ENCODE assay signal across 23 cellular contexts in the genomic region with DNA sequence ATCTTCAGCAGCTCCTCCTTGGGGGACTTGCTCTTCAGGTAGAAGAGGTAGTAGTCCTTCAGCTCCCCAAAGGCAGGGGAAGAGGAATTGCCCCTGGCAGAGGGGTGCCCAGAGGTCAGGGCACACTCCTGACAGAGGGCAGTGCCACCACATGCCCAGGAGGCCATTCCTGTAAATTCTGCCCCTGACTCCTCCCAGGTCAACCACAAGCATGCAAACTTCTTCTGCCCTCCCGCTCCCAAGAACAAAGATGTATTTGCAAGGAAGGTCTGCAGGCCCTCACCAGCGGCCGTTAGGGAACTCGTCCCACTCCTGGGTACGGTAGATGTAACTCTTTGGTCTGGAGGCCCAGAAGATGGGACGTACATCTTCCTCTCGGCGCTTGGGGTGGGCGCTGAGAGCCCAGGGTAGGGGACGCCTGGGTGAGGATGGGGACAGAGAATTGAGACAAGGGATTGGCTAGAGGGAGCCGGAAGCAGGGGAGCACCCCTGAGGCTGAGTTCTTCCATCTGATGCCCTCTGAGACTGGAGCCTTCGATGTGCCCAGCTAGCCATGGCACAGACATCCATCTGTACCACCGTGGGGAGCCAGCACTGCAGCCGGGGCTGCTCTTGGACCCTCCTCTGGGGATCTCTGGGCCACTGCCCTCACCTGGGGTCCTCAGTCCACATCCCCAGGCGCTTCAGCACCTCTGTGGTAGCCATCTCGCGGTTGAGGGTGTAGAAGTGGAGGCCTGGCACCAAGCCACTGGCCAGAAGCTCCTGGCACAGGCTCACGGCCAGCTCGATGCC. TPM values are rescaled to one million over a fixed set of nuclear protein-coding genes. Genes with fewer than 3 reads are reported as not detected.
DNase-seq lines count a peak whose midpoint lies in the region; ATAC-seq and TF ChIP-seq lines count a peak whose summit lies in the region.
"Had no signal": no experiment of that assay in that cellular context is flagged by ENCODE, and none has a peak within 500 bp of the region (broad histone marks: within the 10 kb centered on the region; RNA-seq: fewer than 3 reads in every experiment).

No MANE protein-coding gene starts in this region.

- no peaks in the 10 kb centered on the region for H3K36me3 ChIP-seq in ovary
- peaks cover 45% of the 10 kb centered on the region for H3K36me3 ChIP-seq in CD4-positive, alpha-beta memory T cell (ENCODE audit: insufficient read depth, low read length)

- CTCF ChIA-PET in RWPE1 (lab: Yijun Ruan, JAX): no interaction called here
- CTCF ChIA-PET in CD4-positive, alpha-beta memory T cell (lab: Charles Lee; ENCODE audit: partially characterized antibody): no interaction called here

- ATAC-seq in GM19035 (IDR thresholded peaks at IDR 0.05; ENCODE audit: unreplicated experiment): no peak
- ATAC-seq: activated T-cell treated with anti-CD3 and anti-CD28 coated beads, Interleukin-2, amount 50 U/mL, for 72 hours; naive thymus-derived CD4-positive, alpha-beta T cell had no signal

- no peak for TF ChIP-seq EP300 in ovary (IDR thresholded peaks at IDR 0.05)

- intact Hi-C loops in cardiac septum (cut with DNase I) (no loop called here), ovary (cut with DNase I) (loop anchor here in 1 of 4 donors (10.0 kb wide), 1 partner anchor 60 kb away; the partner anchor contains the start of gene AGTRAP)
- intact Hi-C loops in CD4-positive, alpha-beta memory T cell (cut with micrococcal nuclease): no loop called here

- no peak for TF ChIP-seq POLR2A in ovary (IDR thresholded peaks at IDR 0.05)

- no peaks in the 10 kb centered on the region for H3K27me3 ChIP-seq in ovary
- no peaks in the 10 kb centered on the region for H3K27me3 ChIP-seq in CD4-positive, alpha-beta memory T cell (ENCODE audit: insufficient read depth, low read length)

- peaks cover 21% of the 10 kb centered on the region for H3K36me3 Mint-ChIP-seq in type B pancreatic cell
- peaks cover 25 to 56% of the 10 kb centered on the region in 2 donors for H3K36me3 Mint-ChIP-seq in CD4-positive, alpha-beta memory T cell

- no peak overlapping the region for H3K4me3 Mint-ChIP-seq in type B pancreatic cell
- no peak overlapping the region for H3K4me3 Mint-ChIP-seq in CD4-positive, alpha-beta memory T cell
- H3K4me3 Mint-ChIP-seq: activated CD4-positive, alpha-beta T cell treated with anti-CD3 and anti-CD28 coated beads, Interleukin-2, amount 10 ng/mL, durations not matched to agents 24 days and 14 days; activated naive CD4-positive, alpha-beta T cell treated with anti-CD3 and anti-CD28 coated beads, Interleukin-2, amount 50 U/mL, for 24 hours; activated T-cell treated with anti-CD3 and anti-CD28 coated beads, Interleukin-2, amount 50 U/mL, for 72 hours; naive thymus-derived CD4-positive, alpha-beta T cell; T-helper 2 cell treated with Interferon-gamma antibody and Interleukin-4, amounts not matched to agents 5 μg/mL and 100 μg/mL, for 36 hours had no signal

- H3K4me3 ChIP-seq in ovary: no peak overlapping the region
- no peak overlapping the region for H3K4me3 ChIP-seq in CD4-positive, alpha-beta memory T cell (ENCODE audit: low read length in 2 of 2)

- H3K27ac ChIP-seq in RWPE1 (peak overlapping the region; percentile 13; the same call in 1 of the 2 replicates), ovary (peak overlapping the region; percentile 58 to 59)
- H3K27ac ChIP-seq in CD4-positive, alpha-beta memory T cell (ENCODE audit: low read depth, low read length): no peak overlapping the region
- H3K27ac ChIP-seq: parathyroid adenoma, WERI-Rb-1 had no signal

- POLR2A ChIA-PET in RWPE1 (lab: Yijun Ruan, JAX; ENCODE audit: low non-redundant PET): no interaction called here
- POLR2A ChIA-PET in CD4-positive, alpha-beta memory T cell (lab: Charles Lee; ENCODE audit: partially characterized antibody): interaction anchor here (1.5 kb wide), 1 partner anchor 12 kb away, joined by 5 read pairs; the partner anchor contains the start of gene CLCN6

- peaks cover 23% of the 10 kb centered on the region for H3K4me1 ChIP-seq in ovary (ENCODE audit: insufficient read depth)
- H3K4me1 ChIP-seq in CD4-positive, alpha-beta memory T cell (ENCODE audit: insufficient read depth, low read length): no peaks in the 10 kb centered on the region
- H3K4me1 ChIP-seq: parathyroid adenoma had no signal

- H3K9me3 ChIP-seq in ovary: no peaks in the 10 kb centered on the region
- H3K9me3 ChIP-seq in CD4-positive, alpha-beta memory T cell (ENCODE audit: control insufficient read depth in 1 of 2, low read length in 2 of 2): no peaks in the 10 kb centered on the region

- 86 to 92% (median 90%) methylated on average over 19 of the region's 19 CpGs for WGBS in ovary, 3 donors

- DNase-seq in RWPE1 (ENCODE audit: low spot score): no peak
- DNase-seq in cardiac septum (ENCODE audit: low spot score): peak; percentile 68
- peak in 2 of 5 donors; percentile 33 to 51 for DNase-seq in ovary
- DNase-seq in type B pancreatic cell (ENCODE audit: extremely low spot score, unreplicated experiment): no peak
- DNase-seq in CD4-positive, alpha-beta memory T cell: no peak
- DNase-seq in HCEC 1CT: no peak
- DNase-seq: activated CD4-positive, alpha-beta T cell treated with anti-CD3 and anti-CD28 coated beads, Interleukin-2, amount 10 ng/mL, durations not matched to agents 24 days and 14 days; activated T-cell treated with anti-CD3 and anti-CD28 coated beads, Interleukin-2, amount 50 U/mL, for 72 hours; CD4-positive, CD25-positive, alpha-beta regulatory T cell; central memory CD4-positive, alpha-beta T cell; DMS153; mesenchymal stem cell; naive thymus-derived CD4-positive, alpha-beta T cell; NCI-H1092; NCI-H187 treated with DMSO at 0.1 percent for 48 hours; NCI-H526 treated with DMSO at 0.1 percent for 48 hours; WERI-Rb-1 had no signal

- H3K27ac Mint-ChIP-seq in type B pancreatic cell: peak overlapping the region; percentile 48
- H3K27ac Mint-ChIP-seq in CD4-positive, alpha-beta memory T cell: peak overlapping the region in 1 of 7 donors; percentile 41
- H3K27ac Mint-ChIP-seq: activated CD4-positive, alpha-beta T cell treated with anti-CD3 and anti-CD28 coated beads, Interleukin-2, amount 10 ng/mL, durations not matched to agents 24 days and 14 days; activated naive CD4-positive, alpha-beta T cell treated with anti-CD3 and anti-CD28 coated beads, Interleukin-2, amount 50 U/mL, for 24 hours; activated T-cell treated with anti-CD3 and anti-CD28 coated beads, Interleukin-2, amount 50 U/mL, for 72 hours; CD4-positive, CD25-positive, alpha-beta regulatory T cell; T-helper 2 cell treated with Interferon-gamma antibody and Interleukin-4, amounts not matched to agents 5 μg/mL and 100 μg/mL, for 36 hours had no signal

- H3K9me3 Mint-ChIP-seq in type B pancreatic cell: no peaks in the 10 kb centered on the region
- no peaks in the 10 kb centered on the region for H3K9me3 Mint-ChIP-seq in CD4-positive, alpha-beta memory T cell
- H3K9me3 Mint-ChIP-seq: activated CD4-positive, alpha-beta T cell treated with anti-CD3 and anti-CD28 coated beads, Interleukin-2, amount 10 ng/mL, durations not matched to agents 24 days and 14 days; activated naive CD4-positive, alpha-beta T cell treated with anti-CD3 and anti-CD28 coated beads, Interleukin-2, amount 50 U/mL, for 24 hours; activated T-cell treated with anti-CD3 and anti-CD28 coated beads, Interleukin-2, amount 50 U/mL, for 72 hours; CD4-positive, CD25-positive, alpha-beta regulatory T cell; naive thymus-derived CD4-positive, alpha-beta T cell; T-helper 2 cell treated with Interferon-gamma antibody and Interleukin-4, amounts not matched to agents 5 μg/mL and 100 μg/mL, for 36 hours had no signal

- no peaks in the 10 kb centered on the region for H3K27me3 Mint-ChIP-seq in type B pancreatic cell
- no peaks in the 10 kb centered on the region for H3K27me3 Mint-ChIP-seq in CD4-positive, alpha-beta memory T cell
- H3K27me3 Mint-ChIP-seq: activated CD4-positive, alpha-beta T cell treated with anti-CD3 and anti-CD28 coated beads, Interleukin-2, amount 10 ng/mL, durations not matched to agents 24 days and 14 days; activated naive CD4-positive, alpha-beta T cell treated with anti-CD3 and anti-CD28 coated beads, Interleukin-2, amount 50 U/mL, for 24 hours; CD4-positive, CD25-positive, alpha-beta regulatory T cell; naive thymus-derived CD4-positive, alpha-beta T cell had no signal

- TF ChIP-seq CTCF in RWPE1 (conservative IDR thresholded peaks at IDR 0.05; ENCODE audit: low read depth): no peak
- TF ChIP-seq CTCF in ovary (IDR thresholded peaks at IDR 0.05): no peak
- TF ChIP-seq CTCF in type B pancreatic cell (conservative IDR thresholded peaks at IDR 0.05): no peak

- H3K4me1 Mint-ChIP-seq in type B pancreatic cell (ENCODE audit: unreplicated experiment): peaks cover 9% of the 10 kb centered on the region
- H3K4me1 Mint-ChIP-seq in CD4-positive, alpha-beta memory T cell: peaks cover 0 to 4% (median 2%) of the 10 kb centered on the region in 4 donors
- H3K4me1 Mint-ChIP-seq: activated CD4-positive, alpha-beta T cell treated with anti-CD3 and anti-CD28 coated beads, Interleukin-2, amount 10 ng/mL, durations not matched to agents 24 days and 14 days; activated naive CD4-positive, alpha-beta T cell treated with anti-CD3 and anti-CD28 coated beads, Interleukin-2, amount 50 U/mL, for 24 hours had no signal

RNA-seq across cellular contexts. Expression of gene MTHFR, which starts 11.1 kb away (rescaled TPM):
- 33.7 TPM for total RNA-seq in cardiac septum
- total RNA-seq in ovary: 100 to 1,000 TPM in 1 of 7 donors, 10 to 100 TPM in 6; 41.2 to 161 (median 56.7) TPM
- polyA plus RNA-seq in ovary: 10 to 100 TPM; 13.1 to 25.0 TPM
- total RNA-seq in type B pancreatic cell (ENCODE audit: low replicate concordance): 30.1 and 33.4 TPM in 2 replicates
- total RNA-seq in CD4-positive, alpha-beta memory T cell: 10 to 100 TPM; 52.7 to 54.2 TPM
- 1 to 10 TPM; 2.3 to 6.9 TPM for polyA plus RNA-seq in CD4-positive, alpha-beta memory T cell

RNA-seq across cellular contexts. Expression of gene CLCN6, which starts 11.3 kb away (rescaled TPM):
- total RNA-seq in cardiac septum (26.3 TPM), ovary (10 to 100 TPM; 11.7 to 39.7 (median 32.1) TPM), type B pancreatic cell (ENCODE audit: low replicate concordance) (21.3 and 31.1 TPM in 2 replicates)
- polyA plus RNA-seq in ovary: 10 to 100 TPM; 14.6 to 16.7 TPM
- total RNA-seq in CD4-positive, alpha-beta memory T cell: 10 to 100 TPM; 20.8 to 20.9 TPM
- polyA plus RNA-seq in CD4-positive, alpha-beta memory T cell: 1 to 10 TPM; 1.4 to 2.6 TPM

RNA-seq across cellular contexts. Expression of gene C1orf167, which starts 32.6 kb away (rescaled TPM):
- total RNA-seq in cardiac septum (2.3 TPM), ovary (1 to 10 TPM in 3 of 7 donors, under 1 TPM in 3, not detected in 1; 0.48 to 1.8 (median 1.1) TPM), type B pancreatic cell (ENCODE audit: low replicate concordance) (0.40 TPM in 1 of 2 replicates, not detected in the other)
- 1 to 10 TPM in 1 of 2 donors, not detected in 1; 4.4 TPM for polyA plus RNA-seq in ovary
- total RNA-seq in CD4-positive, alpha-beta memory T cell: not detected
- not detected for polyA plus RNA-seq in CD4-positive, alpha-beta memory T cell
- total RNA-seq: activated CD4-positive, alpha-beta T cell treated with anti-CD3 and anti-CD28 coated beads, Interleukin-2, amount 10 ng/mL, durations not matched to agents 24 days and 14 days; CD4-positive, CD25-positive, alpha-beta regulatory T cell; G401 had no signal

RNA-seq across cellular contexts. Expression of gene NPPA, which starts 52.9 kb away (rescaled TPM):
- total RNA-seq in cardiac septum: 21,376 TPM
- 1 to 10 TPM in 2 of 7 donors, under 1 TPM in 2, not detected in 3; 0.83 to 2.5 (median 1.2) TPM for total RNA-seq in ovary
- polyA plus RNA-seq in ovary: under 1 TPM in 1 of 2 donors, not detected in 1; 0.86 TPM
- total RNA-seq in type B pancreatic cell (ENCODE audit: low replicate concordance): not detected in 2 replicates
- not detected for total RNA-seq in CD4-positive, alpha-beta memory T cell
- not detected for polyA plus RNA-seq in CD4-positive, alpha-beta memory T cell
- total RNA-seq: activated CD4-positive, alpha-beta T cell treated with anti-CD3 and anti-CD28 coated beads, Interleukin-2, amount 10 ng/mL, durations not matched to agents 24 days and 14 days; activated T-cell treated with anti-CD3 and anti-CD28 coated beads, Interleukin-2, amount 50 U/mL, for 72 hours; CD4-positive, CD25-positive, alpha-beta regulatory T cell; G401; naive thymus-derived CD4-positive, alpha-beta T cell; subcutaneous adipose tissue had no signal
- polyA plus RNA-seq: CD4-positive, CD25-positive, alpha-beta regulatory T cell; naive thymus-derived CD4-positive, alpha-beta T cell had no signal

RNA-seq across cellular contexts. Expression of gene AGTRAP, which starts 58.7 kb away (rescaled TPM):
- total RNA-seq in cardiac septum: 17.4 TPM
- total RNA-seq in ovary: 10 to 100 TPM; 24.5 to 53.2 (median 31.1) TPM
- 10 to 100 TPM in 1 of 2 donors, 1 to 10 TPM in 1; 5.9 to 38.2 TPM for polyA plus RNA-seq in ovary
- total RNA-seq in type B pancreatic cell (ENCODE audit: low replicate concordance): 38.0 and 38.6 TPM in 2 replicates
- total RNA-seq in CD4-positive, alpha-beta memory T cell: 10 to 100 TPM; 19.0 to 21.7 TPM
- polyA plus RNA-seq in CD4-positive, alpha-beta memory T cell: 10 to 100 TPM; 53.4 to 76.9 TPM
